ENCODE assay signal across 17 cellular contexts in the genomic region with DNA sequence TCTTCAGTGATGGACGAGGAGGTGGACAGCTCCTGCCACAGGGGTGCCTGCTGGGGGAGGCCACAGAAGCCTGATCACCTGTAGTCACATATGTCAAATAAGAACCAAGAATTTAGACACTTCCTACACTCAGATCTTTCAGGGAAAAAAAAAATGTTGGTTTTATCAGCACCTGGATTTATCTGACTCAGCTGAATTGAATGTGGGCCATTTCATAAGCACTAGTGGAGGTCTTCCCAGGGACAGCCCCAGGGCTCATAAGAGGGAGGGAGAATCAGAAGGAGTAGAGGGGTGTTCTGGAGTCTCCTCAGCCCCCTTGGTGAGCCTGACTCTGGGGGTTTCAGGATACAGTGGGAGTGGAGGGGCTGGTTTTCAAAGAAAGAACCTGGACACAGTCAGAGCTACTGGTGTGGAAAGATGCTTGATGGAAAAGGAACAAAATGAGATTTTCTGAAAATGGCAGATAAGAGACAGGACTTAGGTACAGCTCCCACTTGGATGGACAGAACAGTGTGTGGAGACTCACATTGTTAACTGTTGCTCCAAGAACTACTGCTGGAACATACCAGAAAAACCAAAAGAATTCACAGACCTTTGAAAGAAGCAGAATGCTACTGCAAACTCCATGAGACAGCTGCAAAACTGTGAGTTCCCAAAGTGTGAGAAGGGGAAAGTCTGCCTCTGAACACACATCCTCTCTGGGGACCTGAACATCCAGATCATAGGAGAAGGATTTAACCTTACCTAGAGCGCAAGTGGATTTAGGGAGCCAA. TPM values are rescaled to one million over a fixed set of nuclear protein-coding genes. Genes with fewer than 3 reads are reported as not detected.
DNase-seq lines count a peak whose midpoint lies in the region; ATAC-seq, FAIRE-seq and TF ChIP-seq lines count a peak whose summit lies in the region.
"Had no signal": no experiment of that assay in that cellular context is flagged by ENCODE, and none has a peak within 500 bp of the region (broad histone marks: within the 10 kb centered on the region; RNA-seq: fewer than 3 reads in every experiment).

No MANE protein-coding gene starts in this region.

- peaks cover 17% of the 10 kb centered on the region for H3K4me1 Mint-ChIP-seq in activated naive CD4-positive, alpha-beta T cell treated with anti-CD3 and anti-CD28 coated beads, Interleukin-2, amount 10 ng/mL, durations not matched to agents 7 days and 5 days

- H2AFZ ChIP-seq in fibroblast of lung (ENCODE audit: low read length), result no peak overlapping the region

- H3K79me2 ChIP-seq in fibroblast of lung (ENCODE audit: control insufficient read depth, insufficient read depth, low read length), result no peaks in the 10 kb centered on the region

- no peak for TF ChIP-seq CTCF in fibroblast of lung (conservative IDR thresholded peaks at IDR 0.05 in 1 of 2, IDR thresholded peaks at IDR 0.05 in 1 of 2; ENCODE audit: low read depth in 1 of 2, low read length in 2 of 2)

- H3K4me1 ChIP-seq in fibroblast of lung (ENCODE audit: control insufficient read depth, extremely low read depth, insufficient read depth, low read length), result peaks cover 5% of the 10 kb centered on the region
- H3K4me1 ChIP-seq: breast epithelium, prostate gland had no signal

- CTCF ChIA-PET in activated naive CD4-positive, alpha-beta T cell treated with anti-CD3 and anti-CD28 coated beads, Interleukin-2, amount 10 ng/mL, durations not matched to agents 7 days and 5 days (lab: Charles Lee), result no interaction called here

- H3K27ac Mint-ChIP-seq in activated naive CD4-positive, alpha-beta T cell treated with anti-CD3 and anti-CD28 coated beads, Interleukin-2, amount 10 ng/mL, durations not matched to agents 7 days and 5 days, result no peak overlapping the region

- H3K4me3 ChIP-seq in fibroblast of lung (replicated peaks in 1 of 4; ENCODE audit: control extremely low read depth in 1 of 4, insufficient read depth in 1 of 4, low read depth in 3 of 4, low read length in 4 of 4), result no peak overlapping the region
- H3K4me3 ChIP-seq: breast epithelium, prostate gland, SK-N-MC had no signal

- FAIRE-seq in RCC 7860 (lab: Jason Lieb, UNC), result no peak
- FAIRE-seq: islet of Langerhans had no signal

- peak; percentile 53 for DNase-seq in ELR (ENCODE audit: low read depth)
- DNase-seq in RCC 7860 (ENCODE audit: low spot score), result peak; percentile 12
- DNase-seq in fibroblast of lung (ENCODE audit: low read depth in 2 of 2), result peak; percentile 10 to 71
- DNase-seq in renal cortical epithelial cell (ENCODE audit: low read depth), result peak; percentile 64
- DNase-seq in activated naive CD4-positive, alpha-beta T cell treated with anti-CD3 and anti-CD28 coated beads, Interleukin-2, amount 10 ng/mL, durations not matched to agents 7 days and 5 days, result no peak
- DNase-seq in activated naive CD4-positive, alpha-beta T cell treated with Interleukin-2 at 50 U/mL for 16 hours, result no peak
- DNase-seq: activated effector memory CD4-positive, alpha-beta T cell treated with anti-CD3 and anti-CD28 coated beads, Interleukin-2, amount 50 U/mL, for 16 hours; CD4-positive, alpha-beta memory T cell; effector CD4-positive, alpha-beta T cell; NCI-H1092; NCI-H2171 had no signal

- no peak overlapping the region for H3K9ac ChIP-seq in fibroblast of lung (ENCODE audit: insufficient read depth, low read length)

- peaks cover 2% of the 10 kb centered on the region for H3K36me3 ChIP-seq in fibroblast of lung (ENCODE audit: control insufficient read depth, insufficient read depth, low read length)
- H3K36me3 ChIP-seq: breast epithelium, prostate gland had no signal

- peaks cover 10% of the 10 kb centered on the region for H3K27me3 Mint-ChIP-seq in activated naive CD4-positive, alpha-beta T cell treated with anti-CD3 and anti-CD28 coated beads, Interleukin-2, amount 10 ng/mL, durations not matched to agents 7 days and 5 days
- H3K27me3 Mint-ChIP-seq: CD4-positive, alpha-beta memory T cell had no signal

- H3K27ac ChIP-seq in fibroblast of lung (ENCODE audit: insufficient read depth, low read length), result no peak overlapping the region
- H3K27ac ChIP-seq: breast epithelium, prostate gland, SK-N-MC had no signal

- no peaks in the 10 kb centered on the region for H3K27me3 ChIP-seq in fibroblast of lung (ENCODE audit: control insufficient read depth, insufficient read depth, low read length)
- H3K27me3 ChIP-seq: breast epithelium had no signal

- H3K9me3 ChIP-seq in fibroblast of lung (ENCODE audit: control insufficient read depth, insufficient read depth, low read depth, low read length), result no peaks in the 10 kb centered on the region
- H3K9me3 ChIP-seq: breast epithelium, prostate gland had no signal

- no peaks in the 10 kb centered on the region for H4K20me1 ChIP-seq in fibroblast of lung (ENCODE audit: control insufficient read depth, extremely low read depth, insufficient read depth, low read length)

- H3K4me3 Mint-ChIP-seq in activated naive CD4-positive, alpha-beta T cell treated with anti-CD3 and anti-CD28 coated beads, Interleukin-2, amount 10 ng/mL, durations not matched to agents 7 days and 5 days, result no peak overlapping the region

- no peak for ATAC-seq in HG03196 (IDR thresholded peaks at IDR 0.05; ENCODE audit: unreplicated experiment)

- H3K9me3 Mint-ChIP-seq in activated naive CD4-positive, alpha-beta T cell treated with anti-CD3 and anti-CD28 coated beads, Interleukin-2, amount 10 ng/mL, durations not matched to agents 7 days and 5 days, result no peaks in the 10 kb centered on the region
- H3K9me3 Mint-ChIP-seq: CD4-positive, alpha-beta memory T cell had no signal

- peaks cover 7% of the 10 kb centered on the region for H3K36me3 Mint-ChIP-seq in activated naive CD4-positive, alpha-beta T cell treated with anti-CD3 and anti-CD28 coated beads, Interleukin-2, amount 10 ng/mL, durations not matched to agents 7 days and 5 days

- H3K4me2 ChIP-seq in fibroblast of lung (ENCODE audit: extremely low read depth, insufficient read depth, low read length), result no peak overlapping the region

RNA-seq across cellular contexts. Expression of a gene that starts 45.4 kb away (rescaled TPM):
- total RNA-seq in fibroblast of lung (under 0.01 TPM in 2 replicates), renal cortical epithelial cell (not detected in 2 replicates)
- not detected in 2 replicates for polyA plus RNA-seq in fibroblast of lung
- polyA plus RNA-seq in fibroblast of lung (2012), result not detected in 2 replicates
- not detected in 2 replicates for polyA minus RNA-seq in fibroblast of lung (ENCODE audit: low replicate concordance)
- total RNA-seq: breast epithelium, HT-29 had no signal
- polyA plus RNA-seq: CD4-positive, alpha-beta memory T cell had no signal

RNA-seq across cellular contexts. Expression of a gene that starts 49.9 kb away (rescaled TPM):
- 64.5 and 78.8 TPM in 2 replicates for total RNA-seq in fibroblast of lung
- polyA plus RNA-seq in fibroblast of lung, result 76.9 and 108 TPM in 2 replicates
- polyA plus RNA-seq in fibroblast of lung (2012), result 51.1 and 65.7 TPM in 2 replicates
- 11.1 and 16.1 TPM in 2 replicates for polyA minus RNA-seq in fibroblast of lung (ENCODE audit: low replicate concordance)
- 63.0 and 133 TPM in 2 replicates for total RNA-seq in renal cortical epithelial cell

Comparison
In these comparisons a context has a peak if more than half of its experiments do, and no peak if none do; other contexts are left out.
1. DNase-seq: peak in ELR (single experiment), RCC 7860 (single experiment), fibroblast of lung (2 of 2) and renal cortical epithelial cell (single experiment); none in activated naive CD4-positive, alpha-beta T cell treated with anti-CD3 and anti-CD28 coated beads, Interleukin-2, amount 10 ng/mL, durations not matched to agents 7 days and 5 days (single experiment) and activated naive CD4-positive, alpha-beta T cell treated with Interleukin-2 at 50 U/mL for 16 hours (single experiment).